10 cellular contexts compared by ENCODE assay signal in genomic region chr15:57485869-57486268, GRCh38.
DNase-seq lines count a peak whose midpoint lies in the region; ATAC-seq lines count a peak whose summit lies in the region.
"Had no signal": no experiment of that assay in that cellular context is flagged by ENCODE, and none has a peak within 500 bp of the region (broad histone marks: within the 10 kb centered on the region; RNA-seq: fewer than 3 reads in every experiment).

No MANE protein-coding gene starts in this region.

- no peak for ATAC-seq in GM21381 (IDR thresholded peaks at IDR 0.05; ENCODE audit: unreplicated experiment)

- DNase-seq in HCEC 1CT (peak; percentile 89), SW480 (ENCODE audit: low spot score) (peak; percentile 60), glomerular visceral epithelial cell (ENCODE audit: extremely low spot score) (peak; percentile 98), stromal cell of bone marrow (ENCODE audit: low read depth) (peak; percentile 40), NCI-H1694 treated with DMSO at 0.1 percent for 48 hours (lab: John Stamatoyannopoulos, UW) (no peak), KG1 (lab: John Stamatoyannopoulos, UW) (no peak), NCI-H128 (lab: John Stamatoyannopoulos, UW; ENCODE audit: unreplicated experiment) (no peak)
- DNase-seq: activated CD8-positive, alpha-beta memory T cell treated with anti-CD3 and anti-CD28 coated beads, Interleukin-2, amount 50 U/mL, for 4 hours; stimulated activated CD4-positive, alpha-beta T cell treated with anti-CD3 and anti-CD28 coated beads, Interleukin-1b, Interleukin-23, amount 100 ng/mL, for 48 hours had no signal

Comparison
In these comparisons a context has a peak if more than half of its experiments do, and no peak if none do; other contexts are left out.
1. DNase-seq: peak in HCEC 1CT (single experiment), SW480 (single experiment), glomerular visceral epithelial cell (single experiment) and stromal cell of bone marrow (single experiment); none in NCI-H1694 treated with DMSO at 0.1 percent for 48 hours (single experiment), KG1 (single experiment) and NCI-H128 (single experiment).